In the genomic region with DNA sequence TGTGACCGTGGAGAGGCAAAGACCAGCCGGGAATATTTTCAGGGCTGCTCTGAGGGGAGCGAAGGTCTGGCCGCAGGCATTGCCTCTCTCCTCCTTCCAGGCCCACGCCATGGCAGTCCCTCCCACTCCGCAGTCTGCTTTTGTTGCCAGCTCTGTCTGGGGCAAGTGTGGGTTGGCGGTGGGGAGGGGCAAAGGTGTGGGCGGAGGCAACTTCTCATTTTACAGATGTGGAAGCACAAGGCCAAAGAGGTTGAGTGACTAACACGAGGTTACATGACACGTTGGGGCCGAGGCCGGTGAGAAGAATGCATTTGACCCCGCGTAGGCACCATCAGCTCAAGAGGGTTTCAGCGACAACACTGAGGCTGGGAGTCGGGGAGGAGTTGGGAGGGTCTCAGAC, we compare ENCODE assay signal across 12 cellular contexts. TPM values are rescaled to one million over a fixed set of nuclear protein-coding genes. Genes with fewer than 3 reads are reported as not detected.
DNase-seq lines count a peak whose midpoint lies in the region; ATAC-seq lines count a peak whose summit lies in the region.
"Had no signal": no experiment of that assay in that cellular context is flagged by ENCODE, and none has a peak within 500 bp of the region (broad histone marks: within the 10 kb centered on the region; RNA-seq: fewer than 3 reads in every experiment).

No MANE protein-coding gene starts in this region.

- no peaks in the 10 kb centered on the region for H3K27me3 ChIP-seq in mucosa of stomach (ENCODE audit: control insufficient read depth, insufficient read depth, low read length)
- H3K27me3 ChIP-seq: SJSA1, testis had no signal

- peak; percentile 87 for DNase-seq in Caki2 (ENCODE audit: low read depth)
- DNase-seq in M059J (ENCODE audit: low read depth) = peak; percentile 38
- DNase-seq in caudate nucleus (lab: John Stamatoyannopoulos, UW) = peak in 16 of 61 donors; percentile 8 to 72 (median 28)
- DNase-seq in activated T-cell treated with anti-CD3 and anti-CD28 coated beads, Interleukin-2, amount 50 U/mL, for 4 hours = no peak
- no peak for DNase-seq in NCI-H524 treated with DMSO at 0.1 percent for 48 hours (lab: John Stamatoyannopoulos, UW)
- no peak for DNase-seq in natural killer cell treated with Interleukin-12 subunit alpha and Interleukin-12 subunit beta and Interleukin-15 and Interleukin-18, amount 100 ng/mL, for 72 hours (ENCODE audit: low spot score)
- DNase-seq: COR-L47, NCI-H1092, testis had no signal

- no peak overlapping the region for H3K27ac Mint-ChIP-seq in natural killer cell treated with Interleukin-12 subunit alpha and Interleukin-12 subunit beta and Interleukin-15 and Interleukin-18, amount 100 ng/mL, for 72 hours

- H3K36me3 Mint-ChIP-seq in activated T-cell treated with anti-CD3 and anti-CD28 coated beads, Interleukin-2, amount 50 U/mL, for 4 hours (ENCODE audit: insufficient read depth) = no peaks in the 10 kb centered on the region
- H3K36me3 Mint-ChIP-seq in natural killer cell treated with Interleukin-12 subunit alpha and Interleukin-12 subunit beta and Interleukin-15 and Interleukin-18, amount 100 ng/mL, for 72 hours = no peaks in the 10 kb centered on the region

- H3K27ac ChIP-seq in caudate nucleus (ENCODE audit: low read depth, low read length) = peak overlapping the region; percentile 33
- H3K27ac ChIP-seq: SJSA1, testis had no signal

- H3K36me3 ChIP-seq in mucosa of stomach (ENCODE audit: control insufficient read depth, insufficient read depth, low read length) = no peaks in the 10 kb centered on the region
- H3K36me3 ChIP-seq: SJSA1 had no signal

- H3K9ac ChIP-seq in mucosa of stomach (ENCODE audit: low read length) = no peak overlapping the region

- H3K4me3 ChIP-seq in mucosa of stomach (ENCODE audit: low read length) = peak overlapping the region; percentile 4
- H3K4me3 ChIP-seq: SJSA1, testis had no signal

- no peaks in the 10 kb centered on the region for H3K4me1 Mint-ChIP-seq in activated T-cell treated with anti-CD3 and anti-CD28 coated beads, Interleukin-2, amount 50 U/mL, for 4 hours (ENCODE audit: low read depth)
- H3K4me1 Mint-ChIP-seq in natural killer cell treated with Interleukin-12 subunit alpha and Interleukin-12 subunit beta and Interleukin-15 and Interleukin-18, amount 100 ng/mL, for 72 hours (ENCODE audit: low read depth in 2 of 2) = peaks cover 0 to 3% of the 10 kb centered on the region in 2 donors

- H3K9me3 ChIP-seq in mucosa of stomach (ENCODE audit: control insufficient read depth, low read length) = no peaks in the 10 kb centered on the region
- H3K9me3 ChIP-seq: SJSA1, testis had no signal

- H3K9me3 Mint-ChIP-seq in activated T-cell treated with anti-CD3 and anti-CD28 coated beads, Interleukin-2, amount 50 U/mL, for 4 hours = no peaks in the 10 kb centered on the region
- no peaks in the 10 kb centered on the region for H3K9me3 Mint-ChIP-seq in natural killer cell treated with Interleukin-12 subunit alpha and Interleukin-12 subunit beta and Interleukin-15 and Interleukin-18, amount 100 ng/mL, for 72 hours

- no peak overlapping the region for H3K4me3 Mint-ChIP-seq in activated T-cell treated with anti-CD3 and anti-CD28 coated beads, Interleukin-2, amount 50 U/mL, for 4 hours
- H3K4me3 Mint-ChIP-seq in natural killer cell treated with Interleukin-12 subunit alpha and Interleukin-12 subunit beta and Interleukin-15 and Interleukin-18, amount 100 ng/mL, for 72 hours = no peak overlapping the region

- no peak for ATAC-seq in activated T-cell treated with anti-CD3 and anti-CD28 coated beads, Interleukin-2, amount 50 U/mL, for 4 hours
- ATAC-seq in GM18909 (IDR thresholded peaks at IDR 0.05; ENCODE audit: poor library complexity, unreplicated experiment) = no peak
- no peak for ATAC-seq in natural killer cell treated with Interleukin-12 subunit alpha and Interleukin-12 subunit beta and Interleukin-15 and Interleukin-18, amount 100 ng/mL, for 72 hours

- peaks cover 11% of the 10 kb centered on the region for H3K4me1 ChIP-seq in mucosa of stomach (ENCODE audit: control insufficient read depth, insufficient read depth, low read length)
- H3K4me1 ChIP-seq: SJSA1, testis had no signal

- in situ Hi-C loops in Caki2 (cut with HindIII; ENCODE audit: low pct_unique_long_range_greater_than_20kb, low sequenced_read_pairs) = no loop called here

- no peaks in the 10 kb centered on the region for H3K27me3 Mint-ChIP-seq in activated T-cell treated with anti-CD3 and anti-CD28 coated beads, Interleukin-2, amount 50 U/mL, for 4 hours (ENCODE audit: low read depth)
- peaks cover 11 to 13% of the 10 kb centered on the region in 2 donors for H3K27me3 Mint-ChIP-seq in natural killer cell treated with Interleukin-12 subunit alpha and Interleukin-12 subunit beta and Interleukin-15 and Interleukin-18, amount 100 ng/mL, for 72 hours

RNA-seq across cellular contexts. Expression of gene FAIM2, which starts 6.1 kb away (rescaled TPM):
- not detected in 2 replicates for total RNA-seq in Caki2 (2014; rRNA removed; shearing (Covaris generic); ENCODE audit: low replicate concordance)
- total RNA-seq in M059J (2014; rRNA removed; shearing (Covaris generic)) = 0.34 and 0.49 TPM in 2 replicates
- total RNA-seq in activated T-cell treated with anti-CD3 and anti-CD28 coated beads, Interleukin-2, amount 50 U/mL, for 4 hours = under 1 TPM in 2 of 3 donors, not detected in 1; 0.16 to 0.54 TPM
- under 1 TPM in 1 of 2 donors, not detected in 1; 0.50 TPM for total RNA-seq in natural killer cell treated with Interleukin-12 subunit alpha and Interleukin-12 subunit beta and Interleukin-15 and Interleukin-18, amount 100 ng/mL, for 72 hours
- total RNA-seq: SJSA1 had no signal

RNA-seq across cellular contexts. Expression of gene AQP2, which starts 40.7 kb away (rescaled TPM):
- total RNA-seq in Caki2 (2014; rRNA removed; shearing (Covaris generic); ENCODE audit: low replicate concordance) = not detected in 2 replicates
- not detected in 2 replicates for total RNA-seq in M059J (2014; rRNA removed; shearing (Covaris generic))
- not detected for total RNA-seq in activated T-cell treated with anti-CD3 and anti-CD28 coated beads, Interleukin-2, amount 50 U/mL, for 4 hours
- total RNA-seq in natural killer cell treated with Interleukin-12 subunit alpha and Interleukin-12 subunit beta and Interleukin-15 and Interleukin-18, amount 100 ng/mL, for 72 hours = not detected
- total RNA-seq: SJSA1 had no signal

RNA-seq across cellular contexts. Expression of gene AQP5, which starts 51.8 kb away (rescaled TPM):
- not detected in 2 replicates for total RNA-seq in Caki2 (2014; rRNA removed; shearing (Covaris generic); ENCODE audit: low replicate concordance)
- 0.25 and 0.27 TPM in 2 replicates for total RNA-seq in M059J (2014; rRNA removed; shearing (Covaris generic))
- total RNA-seq in activated T-cell treated with anti-CD3 and anti-CD28 coated beads, Interleukin-2, amount 50 U/mL, for 4 hours = not detected
- total RNA-seq in natural killer cell treated with Interleukin-12 subunit alpha and Interleukin-12 subunit beta and Interleukin-15 and Interleukin-18, amount 100 ng/mL, for 72 hours = not detected
- total RNA-seq: SJSA1 had no signal

Comparison
In these comparisons a context has a peak if more than half of its experiments do, and no peak if none do; other contexts are left out.
1. DNase-seq: peak in Caki2 (single experiment) and M059J (single experiment); none in activated T-cell treated with anti-CD3 and anti-CD28 coated beads, Interleukin-2, amount 50 U/mL, for 4 hours (single experiment), NCI-H524 treated with DMSO at 0.1 percent for 48 hours (single experiment) and natural killer cell treated with Interleukin-12 subunit alpha and Interleukin-12 subunit beta and Interleukin-15 and Interleukin-18, amount 100 ng/mL, for 72 hours (single experiment).